12 cellular contexts compared by ENCODE assay signal in the genomic region with DNA sequence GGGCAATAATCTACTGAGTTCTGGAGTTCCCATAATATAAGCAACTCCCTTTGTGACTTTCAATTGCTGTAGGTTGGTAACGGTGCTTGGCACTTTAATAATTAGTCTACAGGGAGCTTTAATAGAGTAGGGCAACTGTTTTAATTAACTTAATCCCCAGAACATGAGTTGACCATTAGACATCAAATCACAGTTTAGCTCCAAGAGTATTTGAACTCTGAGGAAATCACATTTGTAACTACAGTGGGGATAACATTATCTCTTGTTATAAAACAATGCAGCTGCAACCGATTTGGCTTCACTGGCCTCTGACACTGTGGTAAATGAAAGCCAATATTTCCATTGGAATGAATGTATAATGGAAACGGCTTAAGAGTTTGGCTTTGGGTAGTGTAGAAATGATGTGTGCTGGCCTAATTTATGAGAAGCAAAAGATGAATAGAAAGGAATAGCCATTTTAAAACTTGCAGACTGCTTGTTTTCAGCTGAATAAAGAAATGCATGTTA.
A peak's percentile ranks its signal among the peaks of the same experiment; 100 is the strongest.
DNase-seq lines count a peak whose midpoint lies in the region; ATAC-seq and TF ChIP-seq lines count a peak whose summit lies in the region.
"Had no signal": no experiment of that assay in that cellular context is flagged by ENCODE, and none has a peak within 500 bp of the region (broad histone marks: within the 10 kb centered on the region; RNA-seq: fewer than 3 reads in every experiment).

No MANE protein-coding gene starts in this region.

- CTCF ChIA-PET in A673 (lab: Charles Lee): no interaction called here

- no peaks in the 10 kb centered on the region for H3K79me2 ChIP-seq in GM23338 (replicated peaks; ENCODE audit: insufficient read depth)

- no peak overlapping the region for H3K4me2 ChIP-seq in GM23338
- H3K4me2 ChIP-seq: BLaER1 treated with 17β-estradiol and CSF1 and Interleukin-3, amounts not matched to agents 10 nM and 100 nM had no signal

- no peaks in the 10 kb centered on the region for H3K27me3 Mint-ChIP-seq in GM23338 (ENCODE audit: insufficient read depth, low read depth, poor library complexity)
- no peaks in the 10 kb centered on the region for H3K27me3 Mint-ChIP-seq in activated T-cell treated with anti-CD3 and anti-CD28 coated beads, Interleukin-2, amount 50 U/mL, for 24 hours

- ATAC-seq in GM23338 (no peak), HG02840 (IDR thresholded peaks at IDR 0.05; ENCODE audit: low FRiP score, unreplicated experiment) (no peak)

- DNase-seq in GM23338 (ENCODE audit: low spot score) (no peak), SJCRH30 (peak; percentile 75 to 94), fibroblast of the aortic adventitia (ENCODE audit: low read depth) (peak; percentile 57), retinal pigment epithelial cell (ENCODE audit: low read depth) (peak; percentile 54), NCI-H510A (lab: John Stamatoyannopoulos, UW) (no peak), A673 (ENCODE audit: low spot score) (no peak)
- no peak for DNase-seq in activated T-cell treated with anti-CD3 and anti-CD28 coated beads, Interleukin-2, amount 50 U/mL, for 24 hours
- DNase-seq: DMS 273 treated with DMSO at 0.1 percent for 48 hours, NCI-H1436, NCI-H2029 treated with DMSO at 0.1 percent for 48 hours had no signal

- TF ChIP-seq CTCF in GM23338 (conservative IDR thresholded peaks at IDR 0.05; ENCODE audit: low read depth in 2 of 2): no peak; a peak in 1 of 4 replicates
- TF ChIP-seq CTCF in fibroblast of the aortic adventitia (IDR thresholded peaks at IDR 0.05; ENCODE audit: insufficient read depth, low read length): no peak
- no peak for TF ChIP-seq CTCF in retinal pigment epithelial cell (conservative IDR thresholded peaks at IDR 0.05; ENCODE audit: low read depth, low read length)
- no peak for TF ChIP-seq CTCF in A673 (conservative IDR thresholded peaks at IDR 0.05; ENCODE audit: low read depth, low read length)

- H3K4me3 Mint-ChIP-seq in GM23338: no peak overlapping the region
- H3K4me3 Mint-ChIP-seq in activated T-cell treated with anti-CD3 and anti-CD28 coated beads, Interleukin-2, amount 50 U/mL, for 24 hours: no peak overlapping the region

- H3K9me3 Mint-ChIP-seq in GM23338: no peaks in the 10 kb centered on the region
- H3K9me3 Mint-ChIP-seq in activated T-cell treated with anti-CD3 and anti-CD28 coated beads, Interleukin-2, amount 50 U/mL, for 24 hours: peaks cover 5% of the 10 kb centered on the region

- no peaks in the 10 kb centered on the region for H3K27me3 ChIP-seq in GM23338 (ENCODE audit: insufficient read depth)
- H3K27me3 ChIP-seq in SJCRH30: no peaks in the 10 kb centered on the region
- H3K27me3 ChIP-seq in A673 (replicated peaks; ENCODE audit: insufficient read depth, low read depth, low read length, poor library complexity): no peaks in the 10 kb centered on the region
- H3K27me3 ChIP-seq: BLaER1 treated with 17β-estradiol and CSF1 and Interleukin-3, amounts not matched to agents 10 nM and 100 nM had no signal

- no peak overlapping the region for H3K27ac Mint-ChIP-seq in GM23338
- no peak overlapping the region for H3K27ac Mint-ChIP-seq in activated T-cell treated with anti-CD3 and anti-CD28 coated beads, Interleukin-2, amount 50 U/mL, for 24 hours

- peak overlapping the region; percentile 14; the same call in 1 of the 2 replicates for H2AFZ ChIP-seq in GM23338

- no peaks in the 10 kb centered on the region for H4K20me1 ChIP-seq in GM23338 (replicated peaks; ENCODE audit: insufficient read depth)
- H4K20me1 ChIP-seq: BLaER1 treated with 17β-estradiol and CSF1 and Interleukin-3, amounts not matched to agents 10 nM and 100 nM had no signal

- H3K27ac ChIP-seq in GM23338 (ENCODE audit: low read depth): no peak overlapping the region
- H3K27ac ChIP-seq in SJCRH30: peak overlapping the region; percentile 93
- no peak overlapping the region for H3K27ac ChIP-seq in A673 (ENCODE audit: low read depth, low read length, poor library complexity, severe bottlenecking)
- H3K27ac ChIP-seq: BLaER1 treated with 17β-estradiol and CSF1 and Interleukin-3, amounts not matched to agents 10 nM and 100 nM had no signal

- no peaks in the 10 kb centered on the region for H3K9me2 ChIP-seq in GM23338 (ENCODE audit: insufficient read depth)

- H3K4me1 ChIP-seq in GM23338 (ENCODE audit: insufficient read depth) (no peaks in the 10 kb centered on the region), SJCRH30 (peaks cover 20% of the 10 kb centered on the region), A673 (ENCODE audit: insufficient read depth, low read length, poor library complexity, severe bottlenecking) (no peaks in the 10 kb centered on the region)
- H3K4me1 ChIP-seq: BLaER1 treated with 17β-estradiol and CSF1 and Interleukin-3, amounts not matched to agents 10 nM and 100 nM had no signal

- H3K4me3 ChIP-seq in GM23338 (no peak overlapping the region), SJCRH30 (peak overlapping the region; percentile 24), fibroblast of the aortic adventitia (ENCODE audit: low read depth, low read length) (no peak overlapping the region), retinal pigment epithelial cell (ENCODE audit: low read length) (no peak overlapping the region), A673 (ENCODE audit: low read depth, low read length, poor library complexity, severe bottlenecking) (no peak overlapping the region)
- H3K4me3 ChIP-seq: BLaER1 treated with 17β-estradiol and CSF1 and Interleukin-3, amounts not matched to agents 10 nM and 100 nM had no signal

- POLR2A ChIA-PET in A673 (lab: Charles Lee; ENCODE audit: low non-redundant PET): no interaction called here

- intact Hi-C loops in A673 (cut with micrococcal nuclease; ENCODE audit: unreplicated experiment): no loop called here

- H3K9me3 ChIP-seq in SJCRH30 (replicated peaks) (no peaks in the 10 kb centered on the region), A673 (ENCODE audit: low read depth, low read length, poor library complexity, severe bottlenecking) (no peaks in the 10 kb centered on the region)
- H3K9me3 ChIP-seq: BLaER1 treated with 17β-estradiol and CSF1 and Interleukin-3, amounts not matched to agents 10 nM and 100 nM had no signal

- H3K36me3 Mint-ChIP-seq in GM23338 (ENCODE audit: low read depth): no peaks in the 10 kb centered on the region
- H3K36me3 Mint-ChIP-seq in activated T-cell treated with anti-CD3 and anti-CD28 coated beads, Interleukin-2, amount 50 U/mL, for 24 hours (ENCODE audit: low read depth): no peaks in the 10 kb centered on the region

- H3K36me3 ChIP-seq in GM23338 (ENCODE audit: insufficient read depth) (no peaks in the 10 kb centered on the region), SJCRH30 (no peaks in the 10 kb centered on the region), A673 (ENCODE audit: insufficient read depth, low read length, poor library complexity, severe bottlenecking) (no peaks in the 10 kb centered on the region)
- H3K36me3 ChIP-seq: BLaER1 treated with 17β-estradiol and CSF1 and Interleukin-3, amounts not matched to agents 10 nM and 100 nM had no signal

- peaks cover 13% of the 10 kb centered on the region; the same call in 2 of the 3 replicates for H3K4me1 Mint-ChIP-seq in GM23338
- H3K4me1 Mint-ChIP-seq in activated T-cell treated with anti-CD3 and anti-CD28 coated beads, Interleukin-2, amount 50 U/mL, for 24 hours (ENCODE audit: low read depth): no peaks in the 10 kb centered on the region

- H3F3A ChIP-seq in GM23338 (replicated peaks; ENCODE audit: low read depth): no peaks in the 10 kb centered on the region

- BruUV-seq in A673 (replicated peaks; lab: Mats Ljungman, UMichigan): no TSS peak

TF ChIP-seq in GM23338, 12 proteins besides CTCF, POLR2A, EP300 and RAD21 (continues in another document):
- TF ChIP-seq ZNF114 (CRISPR knock-in tag; IDR thresholded peaks at IDR 0.05): no peak
- no peak for TF ChIP-seq POLR2AphosphoS5 (IDR thresholded peaks at IDR 0.05; ENCODE audit: low read depth)
- no peak for TF ChIP-seq JUNB (IDR thresholded peaks at IDR 0.05; ENCODE audit: unreplicated experiment)
- TF ChIP-seq CREB1 (CRISPR knock-in tag; IDR thresholded peaks at IDR 0.05; ENCODE audit: low read depth): no peak
- no peak for TF ChIP-seq EZH2phosphoT487 (IDR thresholded peaks at IDR 0.05; ENCODE audit: unreplicated experiment)
- no peak for TF ChIP-seq ZNF331 (CRISPR knock-in tag; IDR thresholded peaks at IDR 0.05; ENCODE audit: low read depth)
- TF ChIP-seq, protein P1, sequence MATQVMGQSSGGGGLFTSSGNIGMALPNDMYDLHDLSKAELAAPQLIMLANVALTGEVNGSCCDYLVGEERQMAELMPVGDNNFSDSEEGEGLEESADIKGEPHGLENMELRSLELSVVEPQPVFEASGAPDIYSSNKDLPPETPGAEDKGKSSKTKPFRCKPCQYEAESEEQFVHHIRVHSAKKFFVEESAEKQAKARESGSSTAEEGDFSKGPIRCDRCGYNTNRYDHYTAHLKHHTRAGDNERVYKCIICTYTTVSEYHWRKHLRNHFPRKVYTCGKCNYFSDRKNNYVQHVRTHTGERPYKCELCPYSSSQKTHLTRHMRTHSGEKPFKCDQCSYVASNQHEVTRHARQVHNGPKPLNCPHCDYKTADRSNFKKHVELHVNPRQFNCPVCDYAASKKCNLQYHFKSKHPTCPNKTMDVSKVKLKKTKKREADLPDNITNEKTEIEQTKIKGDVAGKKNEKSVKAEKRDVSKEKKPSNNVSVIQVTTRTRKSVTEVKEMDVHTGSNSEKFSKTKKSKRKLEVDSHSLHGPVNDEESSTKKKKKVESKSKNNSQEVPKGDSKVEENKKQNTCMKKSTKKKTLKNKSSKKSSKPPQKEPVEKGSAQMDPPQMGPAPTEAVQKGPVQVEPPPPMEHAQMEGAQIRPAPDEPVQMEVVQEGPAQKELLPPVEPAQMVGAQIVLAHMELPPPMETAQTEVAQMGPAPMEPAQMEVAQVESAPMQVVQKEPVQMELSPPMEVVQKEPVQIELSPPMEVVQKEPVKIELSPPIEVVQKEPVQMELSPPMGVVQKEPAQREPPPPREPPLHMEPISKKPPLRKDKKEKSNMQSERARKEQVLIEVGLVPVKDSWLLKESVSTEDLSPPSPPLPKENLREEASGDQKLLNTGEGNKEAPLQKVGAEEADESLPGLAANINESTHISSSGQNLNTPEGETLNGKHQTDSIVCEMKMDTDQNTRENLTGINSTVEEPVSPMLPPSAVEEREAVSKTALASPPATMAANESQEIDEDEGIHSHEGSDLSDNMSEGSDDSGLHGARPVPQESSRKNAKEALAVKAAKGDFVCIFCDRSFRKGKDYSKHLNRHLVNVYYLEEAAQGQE (IDR thresholded peaks at IDR 0.05; ENCODE audit: unreplicated experiment): no peak
- no peak for TF ChIP-seq EZH2 (IDR thresholded peaks at IDR 0.05; ENCODE audit: low read depth, unreplicated experiment)
- TF ChIP-seq STAT1 (IDR thresholded peaks at IDR 0.05; ENCODE audit: unreplicated experiment): no peak

Comparison
In these comparisons a context has a peak if more than half of its experiments do, and no peak if none do; other contexts are left out.
1. DNase-seq: peak in SJCRH30 (2 of 2), fibroblast of the aortic adventitia (single experiment) and retinal pigment epithelial cell (single experiment); none in GM23338 (single experiment), NCI-H510A (single experiment), A673 (single experiment) and activated T-cell treated with anti-CD3 and anti-CD28 coated beads, Interleukin-2, amount 50 U/mL, for 24 hours (single experiment).